18 cellular contexts compared by ENCODE assay signal in genomic region chr9:128792978-128793686, GRCh38. TPM values are rescaled to one million over a fixed set of nuclear protein-coding genes. Genes with fewer than 3 reads are reported as not detected.
DNase-seq lines count a peak whose midpoint lies in the region; ATAC-seq and TF ChIP-seq lines count a peak whose summit lies in the region.
"Had no signal": no experiment of that assay in that cellular context is flagged by ENCODE, and none has a peak within 500 bp of the region (broad histone marks: within the 10 kb centered on the region; RNA-seq: fewer than 3 reads in every experiment).

No MANE protein-coding gene starts in this region.

- H3K27me3 ChIP-seq in adrenal gland (no peaks in the 10 kb centered on the region), right lobe of liver (no peaks in the 10 kb centered on the region)

- H3K27ac Mint-ChIP-seq in activated naive CD8-positive, alpha-beta T cell, result peak overlapping the region; percentile 50
- no peak overlapping the region for H3K27ac Mint-ChIP-seq in activated naive CD8-positive, alpha-beta T cell treated with anti-CD3 and anti-CD28 coated beads for 36 hours
- peak overlapping the region; percentile 67 for H3K27ac Mint-ChIP-seq in stimulated activated naive B cell treated with anti-CD40 and anti-IgM and Interleukin-4, amounts not matched to agents 10 μg/mL and 1 μg/mL and 100 μg/mL, for 72 hours
- no peak overlapping the region for H3K27ac Mint-ChIP-seq in Calu3 (ENCODE audit: unreplicated experiment)

- no peak for DNase-seq in activated naive CD8-positive, alpha-beta T cell treated with anti-CD3 and anti-CD28 coated beads for 36 hours
- peak in 6 of 7 donors; percentile 55 to 73 (median 68) for DNase-seq in adrenal gland
- DNase-seq in right lobe of liver, result peak in 2 of 3 donors; percentile 65 to 70
- DNase-seq in stimulated activated naive B cell treated with anti-CD40 and anti-IgM and Interleukin-4, amounts not matched to agents 10 μg/mL and 1 μg/mL and 100 μg/mL, for 72 hours, result no peak
- no peak for DNase-seq in SIG-M5 treated with dmso at 0.1 percent for 504 hours (lab: John Stamatoyannopoulos, UW; ENCODE audit: unreplicated experiment)
- no peak for DNase-seq in Calu3
- DNase-seq: ACHN; C1 segment of cervical spinal cord; DMS79; NCI-H1105 treated with DMSO at 0.1 percent for 48 hours; NCI-H187; NCI-H2107; NCI-H510A; NCI-H748 treated with DMSO at 0.1 percent for 48 hours; NK-92 treated with Interleukin-12 subunit alpha and Interleukin-12 subunit beta, amount 100 ng/mL, for 24 hours; SHP77 had no signal

- no peaks in the 10 kb centered on the region for H3K9me3 ChIP-seq in adrenal gland (replicated peaks in 1 of 3)
- no peaks in the 10 kb centered on the region for H3K9me3 ChIP-seq in right lobe of liver

- TF ChIP-seq CTCF in adrenal gland (IDR thresholded peaks at IDR 0.05) (no peak), right lobe of liver (IDR thresholded peaks at IDR 0.05) (no peak), Calu3 (IDR thresholded peaks at IDR 0.05; ENCODE audit: unreplicated experiment) (no peak)

- no peaks in the 10 kb centered on the region for H3K9me3 Mint-ChIP-seq in activated naive CD8-positive, alpha-beta T cell (ENCODE audit: low read depth)
- no peaks in the 10 kb centered on the region for H3K9me3 Mint-ChIP-seq in activated naive CD8-positive, alpha-beta T cell treated with anti-CD3 and anti-CD28 coated beads for 36 hours
- H3K9me3 Mint-ChIP-seq in stimulated activated naive B cell treated with anti-CD40 and anti-IgM and Interleukin-4, amounts not matched to agents 10 μg/mL and 1 μg/mL and 100 μg/mL, for 72 hours, result no peaks in the 10 kb centered on the region
- H3K9me3 Mint-ChIP-seq in Calu3 (ENCODE audit: low read depth, unreplicated experiment), result no peaks in the 10 kb centered on the region

- CTCF ChIA-PET in Calu3 (lab: Charles Lee), result no interaction called here

- TF ChIP-seq POLR2A in adrenal gland (IDR thresholded peaks at IDR 0.05) (no peak), right lobe of liver (IDR thresholded peaks at IDR 0.05) (no peak)

- ATAC-seq in right lobe of liver, result peak; percentile 54 to 81 (median 76)
- no peak for ATAC-seq in stimulated activated naive B cell treated with anti-CD40 and anti-IgM and Interleukin-4, amounts not matched to agents 10 μg/mL and 1 μg/mL and 100 μg/mL, for 72 hours (replicated peaks)
- ATAC-seq: K562 had no signal

- H3K36me3 ChIP-seq in adrenal gland (replicated peaks in 1 of 2) (peaks cover 0 to 61% of the 10 kb centered on the region in 2 donors), right lobe of liver (peaks cover 4 to 51% (median 11%) of the 10 kb centered on the region in 4 donors)

- no peak overlapping the region for H3K4me3 Mint-ChIP-seq in activated naive CD8-positive, alpha-beta T cell
- no peak overlapping the region for H3K4me3 Mint-ChIP-seq in activated naive CD8-positive, alpha-beta T cell treated with anti-CD3 and anti-CD28 coated beads for 36 hours
- peak overlapping the region; percentile 51 to 79 for H3K4me3 Mint-ChIP-seq in stimulated activated naive B cell treated with anti-CD40 and anti-IgM and Interleukin-4, amounts not matched to agents 10 μg/mL and 1 μg/mL and 100 μg/mL, for 72 hours
- H3K4me3 Mint-ChIP-seq in Calu3 (ENCODE audit: low read depth, unreplicated experiment), result no peak overlapping the region

- H3K4me1 ChIP-seq in adrenal gland (replicated peaks in 1 of 2) (peaks cover 7 to 28% of the 10 kb centered on the region in 2 donors), right lobe of liver (peaks cover 0 to 26% (median 8%) of the 10 kb centered on the region in 4 donors)

- peaks cover 1% of the 10 kb centered on the region for H3K36me3 Mint-ChIP-seq in activated naive CD8-positive, alpha-beta T cell
- H3K36me3 Mint-ChIP-seq in activated naive CD8-positive, alpha-beta T cell treated with anti-CD3 and anti-CD28 coated beads for 36 hours, result peaks cover 7% of the 10 kb centered on the region
- H3K36me3 Mint-ChIP-seq in stimulated activated naive B cell treated with anti-CD40 and anti-IgM and Interleukin-4, amounts not matched to agents 10 μg/mL and 1 μg/mL and 100 μg/mL, for 72 hours, result peaks cover 59 to 67% of the 10 kb centered on the region in 2 donors
- peaks cover 12% of the 10 kb centered on the region for H3K36me3 Mint-ChIP-seq in Calu3 (ENCODE audit: insufficient read depth, unreplicated experiment)

- H3K4me1 Mint-ChIP-seq in activated naive CD8-positive, alpha-beta T cell (ENCODE audit: low read depth), result peaks cover 16% of the 10 kb centered on the region
- peaks cover 10% of the 10 kb centered on the region for H3K4me1 Mint-ChIP-seq in activated naive CD8-positive, alpha-beta T cell treated with anti-CD3 and anti-CD28 coated beads for 36 hours
- H3K4me1 Mint-ChIP-seq in stimulated activated naive B cell treated with anti-CD40 and anti-IgM and Interleukin-4, amounts not matched to agents 10 μg/mL and 1 μg/mL and 100 μg/mL, for 72 hours, result peaks cover 31 to 61% of the 10 kb centered on the region in 2 donors
- H3K4me1 Mint-ChIP-seq in Calu3 (ENCODE audit: low read depth, unreplicated experiment), result no peaks in the 10 kb centered on the region

- H3K4me3 ChIP-seq in adrenal gland (no peak overlapping the region), right lobe of liver (no peak overlapping the region)
- H3K4me3 ChIP-seq: K562 had no signal

- intact Hi-C loops in adrenal gland (cut with DNase I) (no loop called here), right lobe of liver (cut with DNase I) (no loop called here), Calu3 (cut with micrococcal nuclease; ENCODE audit: unreplicated experiment) (no loop called here)

- H3K27ac ChIP-seq in adrenal gland (peak overlapping the region in 4 of 5 donors; percentile 6 to 80 (median 64)), right lobe of liver (peak overlapping the region in 1 of 3 donors; percentile 9)

- no peaks in the 10 kb centered on the region for H3K27me3 Mint-ChIP-seq in activated naive CD8-positive, alpha-beta T cell
- no peaks in the 10 kb centered on the region for H3K27me3 Mint-ChIP-seq in activated naive CD8-positive, alpha-beta T cell treated with anti-CD3 and anti-CD28 coated beads for 36 hours
- H3K27me3 Mint-ChIP-seq in stimulated activated naive B cell treated with anti-CD40 and anti-IgM and Interleukin-4, amounts not matched to agents 10 μg/mL and 1 μg/mL and 100 μg/mL, for 72 hours, result no peaks in the 10 kb centered on the region
- no peaks in the 10 kb centered on the region for H3K27me3 Mint-ChIP-seq in Calu3 (ENCODE audit: unreplicated experiment)

- 36 to 67% (median 47%) methylated on average over 8 of the region's 8 CpGs for WGBS in adrenal gland, 4 donors
- 48% methylated on average over 5 of the region's 8 CpGs for WGBS in right lobe of liver (ENCODE audit: insufficient coverage, low coverage, low lambda C conversion rate, missing lambda C conversion rate)

- no TSS peak for BruUV-seq in Calu3 (replicated peaks; lab: Mats Ljungman, UMichigan)

RNA-seq across cellular contexts. Expression of gene TBC1D13, which starts 6.1 kb away (rescaled TPM):
- 10 to 100 TPM; 16.3 to 18.8 TPM for total RNA-seq in activated naive CD8-positive, alpha-beta T cell treated with anti-CD3 and anti-CD28 coated beads for 36 hours
- total RNA-seq in adrenal gland (10 to 100 TPM; 24.2 to 72.7 (median 32.7) TPM), right lobe of liver (10 to 100 TPM in 4 of 6 experiments, 1 to 10 TPM in 2; 7.3 to 16.0 (median 12.6) TPM), Calu3 (2022) (16.6 and 18.2 TPM in 2 replicates)
- polyA plus RNA-seq in adrenal gland, result 10 to 100 TPM; 21.2 to 27.1 (median 27.0) TPM

RNA-seq across cellular contexts. Expression of gene ZER1, which starts 21.4 kb away (rescaled TPM):
- total RNA-seq in activated naive CD8-positive, alpha-beta T cell treated with anti-CD3 and anti-CD28 coated beads for 36 hours, result 10 to 100 TPM; 13.7 to 14.4 TPM
- 100 to 1,000 TPM in 1 of 8 donors, 10 to 100 TPM in 7; 38.8 to 131 (median 66.6) TPM for total RNA-seq in adrenal gland
- polyA plus RNA-seq in adrenal gland, result 10 to 100 TPM; 17.0 to 51.1 (median 41.7) TPM
- 10 to 100 TPM; 13.4 to 21.8 (median 16.0) TPM for total RNA-seq in right lobe of liver
- total RNA-seq in Calu3 (2022), result 15.2 and 20.2 TPM in 2 replicates

RNA-seq across cellular contexts. Expression of gene ENDOG, which starts 25.2 kb away (rescaled TPM):
- total RNA-seq in activated naive CD8-positive, alpha-beta T cell treated with anti-CD3 and anti-CD28 coated beads for 36 hours, result 10 to 100 TPM; 20.1 to 22.9 TPM
- total RNA-seq in adrenal gland, result 100 to 1,000 TPM in 1 of 8 donors, 10 to 100 TPM in 7; 26.8 to 113 (median 36.0) TPM
- polyA plus RNA-seq in adrenal gland, result 10 to 100 TPM in 2 of 3 donors, 1 to 10 TPM in 1; 4.9 to 39.8 (median 19.1) TPM
- 10 to 100 TPM; 22.4 to 50.1 (median 41.0) TPM for total RNA-seq in right lobe of liver
- 15.2 and 17.5 TPM in 2 replicates for total RNA-seq in Calu3 (2022)

RNA-seq across cellular contexts. Expression of gene SPOUT1, which starts 36.5 kb away (rescaled TPM):
- 100 to 1,000 TPM; 109 to 111 TPM for total RNA-seq in activated naive CD8-positive, alpha-beta T cell treated with anti-CD3 and anti-CD28 coated beads for 36 hours
- total RNA-seq in adrenal gland, result 10 to 100 TPM; 18.7 to 56.3 (median 41.0) TPM
- polyA plus RNA-seq in adrenal gland, result 10 to 100 TPM; 20.8 to 51.6 (median 41.1) TPM
- total RNA-seq in right lobe of liver, result 10 to 100 TPM; 14.5 to 37.8 (median 24.5) TPM
- total RNA-seq in Calu3 (2022), result 35.8 and 46.8 TPM in 2 replicates

Comparison
In these comparisons a context has a peak if more than half of its experiments do, and no peak if none do; other contexts are left out.
1. H3K27ac Mint-ChIP-seq: peak in activated naive CD8-positive, alpha-beta T cell (single experiment) and stimulated activated naive B cell treated with anti-CD40 and anti-IgM and Interleukin-4, amounts not matched to agents 10 μg/mL and 1 μg/mL and 100 μg/mL, for 72 hours (single experiment); none in activated naive CD8-positive, alpha-beta T cell treated with anti-CD3 and anti-CD28 coated beads for 36 hours (single experiment) and Calu3 (single experiment).
2. H3K4me3 Mint-ChIP-seq: peak in stimulated activated naive B cell treated with anti-CD40 and anti-IgM and Interleukin-4, amounts not matched to agents 10 μg/mL and 1 μg/mL and 100 μg/mL, for 72 hours (2 of 2); none in activated naive CD8-positive, alpha-beta T cell (single experiment), activated naive CD8-positive, alpha-beta T cell treated with anti-CD3 and anti-CD28 coated beads for 36 hours (single experiment) and Calu3 (single experiment).
3. DNase-seq: peak in adrenal gland (6 of 7) and right lobe of liver (2 of 3); none in activated naive CD8-positive, alpha-beta T cell treated with anti-CD3 and anti-CD28 coated beads for 36 hours (single experiment), stimulated activated naive B cell treated with anti-CD40 and anti-IgM and Interleukin-4, amounts not matched to agents 10 μg/mL and 1 μg/mL and 100 μg/mL, for 72 hours (single experiment), SIG-M5 treated with dmso at 0.1 percent for 504 hours (single experiment) and Calu3 (single experiment).
4. ATAC-seq: peak in right lobe of liver (4 of 4); none in stimulated activated naive B cell treated with anti-CD40 and anti-IgM and Interleukin-4, amounts not matched to agents 10 μg/mL and 1 μg/mL and 100 μg/mL, for 72 hours (0 of 2).